1 cellular context compared by ENCODE assay signal in the genomic region with DNA sequence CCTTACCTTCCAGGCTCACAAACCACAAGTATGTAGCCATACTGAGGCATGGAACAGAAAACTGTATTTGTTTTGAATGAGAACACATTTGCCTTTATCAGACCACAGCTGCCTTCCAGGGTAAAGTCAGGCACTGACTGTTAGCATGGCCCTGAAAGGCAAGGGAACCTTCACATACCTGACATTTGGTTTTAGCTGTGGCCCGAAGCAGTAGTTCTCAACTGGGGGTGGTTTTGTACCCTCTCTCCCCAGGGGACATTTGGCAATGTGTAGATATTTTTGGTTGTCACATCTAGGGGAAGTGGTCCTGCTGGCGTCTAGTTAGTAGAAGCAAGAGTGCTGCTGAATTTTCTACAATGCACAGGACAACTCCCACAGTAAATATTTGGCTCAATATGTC.
TF ChIP-seq lines count a peak whose summit lies in the region.

No MANE protein-coding gene starts in this region.

TF ChIP-seq in GM23338, 12 proteins besides CTCF, POLR2A, EP300 and RAD21:
- TF ChIP-seq JUNB (IDR thresholded peaks at IDR 0.05; ENCODE audit: unreplicated experiment) (no peak), NANOG (IDR thresholded peaks at IDR 0.05; ENCODE audit: borderline replicate concordance) (no peak), ZNF114 (CRISPR knock-in tag; IDR thresholded peaks at IDR 0.05) (no peak), POLR2AphosphoS5 (IDR thresholded peaks at IDR 0.05; ENCODE audit: low read depth) (no peak), EZH2phosphoT487 (IDR thresholded peaks at IDR 0.05; ENCODE audit: unreplicated experiment) (no peak), STAT1 (IDR thresholded peaks at IDR 0.05; ENCODE audit: unreplicated experiment) (no peak), EZH2 (IDR thresholded peaks at IDR 0.05; ENCODE audit: low read depth, unreplicated experiment) (no peak), CREB1 (CRISPR knock-in tag; IDR thresholded peaks at IDR 0.05; ENCODE audit: low read depth) (no peak), ZNF331 (CRISPR knock-in tag; IDR thresholded peaks at IDR 0.05; ENCODE audit: low read depth) (no peak)
- TF ChIP-seq, protein P1, sequence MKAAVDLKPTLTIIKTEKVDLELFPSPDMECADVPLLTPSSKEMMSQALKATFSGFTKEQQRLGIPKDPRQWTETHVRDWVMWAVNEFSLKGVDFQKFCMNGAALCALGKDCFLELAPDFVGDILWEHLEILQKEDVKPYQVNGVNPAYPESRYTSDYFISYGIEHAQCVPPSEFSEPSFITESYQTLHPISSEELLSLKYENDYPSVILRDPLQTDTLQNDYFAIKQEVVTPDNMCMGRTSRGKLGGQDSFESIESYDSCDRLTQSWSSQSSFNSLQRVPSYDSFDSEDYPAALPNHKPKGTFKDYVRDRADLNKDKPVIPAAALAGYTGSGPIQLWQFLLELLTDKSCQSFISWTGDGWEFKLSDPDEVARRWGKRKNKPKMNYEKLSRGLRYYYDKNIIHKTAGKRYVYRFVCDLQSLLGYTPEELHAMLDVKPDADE (IDR thresholded peaks at IDR 0.05) = no peak
- TF ChIP-seq, protein P2, sequence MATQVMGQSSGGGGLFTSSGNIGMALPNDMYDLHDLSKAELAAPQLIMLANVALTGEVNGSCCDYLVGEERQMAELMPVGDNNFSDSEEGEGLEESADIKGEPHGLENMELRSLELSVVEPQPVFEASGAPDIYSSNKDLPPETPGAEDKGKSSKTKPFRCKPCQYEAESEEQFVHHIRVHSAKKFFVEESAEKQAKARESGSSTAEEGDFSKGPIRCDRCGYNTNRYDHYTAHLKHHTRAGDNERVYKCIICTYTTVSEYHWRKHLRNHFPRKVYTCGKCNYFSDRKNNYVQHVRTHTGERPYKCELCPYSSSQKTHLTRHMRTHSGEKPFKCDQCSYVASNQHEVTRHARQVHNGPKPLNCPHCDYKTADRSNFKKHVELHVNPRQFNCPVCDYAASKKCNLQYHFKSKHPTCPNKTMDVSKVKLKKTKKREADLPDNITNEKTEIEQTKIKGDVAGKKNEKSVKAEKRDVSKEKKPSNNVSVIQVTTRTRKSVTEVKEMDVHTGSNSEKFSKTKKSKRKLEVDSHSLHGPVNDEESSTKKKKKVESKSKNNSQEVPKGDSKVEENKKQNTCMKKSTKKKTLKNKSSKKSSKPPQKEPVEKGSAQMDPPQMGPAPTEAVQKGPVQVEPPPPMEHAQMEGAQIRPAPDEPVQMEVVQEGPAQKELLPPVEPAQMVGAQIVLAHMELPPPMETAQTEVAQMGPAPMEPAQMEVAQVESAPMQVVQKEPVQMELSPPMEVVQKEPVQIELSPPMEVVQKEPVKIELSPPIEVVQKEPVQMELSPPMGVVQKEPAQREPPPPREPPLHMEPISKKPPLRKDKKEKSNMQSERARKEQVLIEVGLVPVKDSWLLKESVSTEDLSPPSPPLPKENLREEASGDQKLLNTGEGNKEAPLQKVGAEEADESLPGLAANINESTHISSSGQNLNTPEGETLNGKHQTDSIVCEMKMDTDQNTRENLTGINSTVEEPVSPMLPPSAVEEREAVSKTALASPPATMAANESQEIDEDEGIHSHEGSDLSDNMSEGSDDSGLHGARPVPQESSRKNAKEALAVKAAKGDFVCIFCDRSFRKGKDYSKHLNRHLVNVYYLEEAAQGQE (IDR thresholded peaks at IDR 0.05; ENCODE audit: unreplicated experiment) = no peak
- TF ChIP-seq, protein P3, sequence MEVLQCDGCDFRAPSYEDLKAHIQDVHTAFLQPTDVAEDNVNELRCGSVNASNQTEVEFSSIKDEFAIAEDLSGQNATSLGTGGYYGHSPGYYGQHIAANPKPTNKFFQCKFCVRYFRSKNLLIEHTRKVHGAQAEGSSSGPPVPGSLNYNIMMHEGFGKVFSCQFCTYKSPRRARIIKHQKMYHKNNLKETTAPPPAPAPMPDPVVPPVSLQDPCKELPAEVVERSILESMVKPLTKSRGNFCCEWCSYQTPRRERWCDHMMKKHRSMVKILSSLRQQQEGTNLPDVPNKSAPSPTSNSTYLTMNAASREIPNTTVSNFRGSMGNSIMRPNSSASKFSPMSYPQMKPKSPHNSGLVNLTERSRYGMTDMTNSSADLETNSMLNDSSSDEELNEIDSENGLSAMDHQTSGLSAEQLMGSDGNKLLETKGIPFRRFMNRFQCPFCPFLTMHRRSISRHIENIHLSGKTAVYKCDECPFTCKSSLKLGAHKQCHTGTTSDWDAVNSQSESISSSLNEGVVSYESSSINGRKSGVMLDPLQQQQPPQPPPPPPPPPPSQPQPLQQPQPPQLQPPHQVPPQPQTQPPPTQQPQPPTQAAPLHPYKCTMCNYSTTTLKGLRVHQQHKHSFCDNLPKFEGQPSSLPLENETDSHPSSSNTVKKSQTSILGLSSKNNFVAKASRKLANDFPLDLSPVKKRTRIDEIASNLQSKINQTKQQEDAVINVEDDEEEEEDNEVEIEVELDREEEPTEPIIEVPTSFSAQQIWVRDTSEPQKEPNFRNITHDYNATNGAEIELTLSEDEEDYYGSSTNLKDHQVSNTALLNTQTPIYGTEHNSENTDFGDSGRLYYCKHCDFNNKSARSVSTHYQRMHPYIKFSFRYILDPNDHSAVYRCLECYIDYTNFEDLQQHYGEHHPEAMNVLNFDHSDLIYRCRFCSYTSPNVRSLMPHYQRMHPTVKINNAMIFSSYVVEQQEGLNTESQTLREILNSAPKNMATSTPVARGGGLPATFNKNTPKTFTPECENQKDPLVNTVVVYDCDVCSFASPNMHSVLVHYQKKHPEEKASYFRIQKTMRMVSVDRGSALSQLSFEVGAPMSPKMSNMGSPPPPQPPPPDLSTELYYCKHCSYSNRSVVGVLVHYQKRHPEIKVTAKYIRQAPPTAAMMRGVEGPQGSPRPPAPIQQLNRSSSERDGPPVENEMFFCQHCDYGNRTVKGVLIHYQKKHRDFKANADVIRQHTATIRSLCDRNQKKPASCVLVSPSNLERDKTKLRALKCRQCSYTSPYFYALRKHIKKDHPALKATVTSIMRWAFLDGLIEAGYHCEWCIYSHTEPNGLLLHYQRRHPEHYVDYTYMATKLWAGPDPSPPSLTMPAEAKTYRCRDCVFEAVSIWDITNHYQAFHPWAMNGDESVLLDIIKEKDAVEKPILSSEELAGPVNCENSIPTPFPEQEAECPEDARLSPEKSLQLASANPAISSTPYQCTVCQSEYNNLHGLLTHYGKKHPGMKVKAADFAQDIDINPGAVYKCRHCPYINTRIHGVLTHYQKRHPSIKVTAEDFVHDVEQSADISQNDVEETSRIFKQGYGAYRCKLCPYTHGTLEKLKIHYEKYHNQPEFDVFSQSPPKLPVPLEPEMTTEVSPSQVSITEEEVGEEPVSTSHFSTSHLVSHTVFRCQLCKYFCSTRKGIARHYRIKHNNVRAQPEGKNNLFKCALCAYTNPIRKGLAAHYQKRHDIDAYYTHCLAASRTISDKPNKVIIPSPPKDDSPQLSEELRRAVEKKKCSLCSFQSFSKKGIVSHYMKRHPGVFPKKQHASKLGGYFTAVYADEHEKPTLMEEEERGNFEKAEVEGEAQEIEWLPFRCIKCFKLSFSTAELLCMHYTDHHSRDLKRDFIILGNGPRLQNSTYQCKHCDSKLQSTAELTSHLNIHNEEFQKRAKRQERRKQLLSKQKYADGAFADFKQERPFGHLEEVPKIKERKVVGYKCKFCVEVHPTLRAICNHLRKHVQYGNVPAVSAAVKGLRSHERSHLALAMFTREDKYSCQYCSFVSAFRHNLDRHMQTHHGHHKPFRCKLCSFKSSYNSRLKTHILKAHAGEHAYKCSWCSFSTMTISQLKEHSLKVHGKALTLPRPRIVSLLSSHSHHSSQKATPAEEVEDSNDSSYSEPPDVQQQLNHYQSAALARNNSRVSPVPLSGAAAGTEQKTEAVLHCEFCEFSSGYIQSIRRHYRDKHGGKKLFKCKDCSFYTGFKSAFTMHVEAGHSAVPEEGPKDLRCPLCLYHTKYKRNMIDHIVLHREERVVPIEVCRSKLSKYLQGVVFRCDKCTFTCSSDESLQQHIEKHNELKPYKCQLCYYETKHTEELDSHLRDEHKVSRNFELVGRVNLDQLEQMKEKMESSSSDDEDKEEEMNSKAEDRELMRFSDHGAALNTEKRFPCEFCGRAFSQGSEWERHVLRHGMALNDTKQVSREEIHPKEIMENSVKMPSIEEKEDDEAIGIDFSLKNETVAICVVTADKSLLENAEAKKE (CRISPR knock-in tag; IDR thresholded peaks at IDR 0.05) = no peak
